In the genomic region with DNA sequence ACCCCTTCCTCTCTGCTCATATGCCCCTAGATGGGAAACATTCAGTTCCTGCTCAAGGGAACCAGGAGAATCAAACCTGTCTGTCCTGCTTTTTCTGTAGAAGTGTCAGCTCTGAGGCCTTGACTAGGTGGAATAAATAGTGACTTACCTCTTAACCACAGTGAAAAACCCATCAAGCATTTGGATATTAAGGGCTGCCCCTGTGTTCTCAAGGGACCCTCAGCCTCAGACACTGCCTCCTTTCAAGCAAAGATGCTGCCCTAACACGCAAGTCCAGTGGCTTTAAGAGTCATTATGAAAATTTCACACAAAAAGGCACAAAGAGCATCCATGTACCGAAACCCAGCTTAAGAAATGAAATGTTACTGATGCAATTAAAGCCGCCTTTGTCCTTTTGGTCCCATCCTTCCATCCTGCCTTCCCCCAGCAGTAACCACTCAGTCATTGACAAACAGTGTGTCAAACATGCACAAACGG, we compare ENCODE assay signal across 15 cellular contexts.
A peak's percentile ranks its signal among the peaks of the same experiment; 100 is the strongest.
DNase-seq lines count a peak whose midpoint lies in the region; ATAC-seq and TF ChIP-seq lines count a peak whose summit lies in the region.
"Had no signal": no experiment of that assay in that cellular context is flagged by ENCODE, and none has a peak within 500 bp of the region (broad histone marks: within the 10 kb centered on the region; RNA-seq: fewer than 3 reads in every experiment).

No MANE protein-coding gene starts in this region.

- H3K4me3 ChIP-seq in parathyroid adenoma (ENCODE audit: low read depth, low read length): no peak overlapping the region
- H3K4me3 ChIP-seq in left lung: no peak overlapping the region
- H3K4me3 ChIP-seq: HAP-1, SK-N-MC had no signal

- ATAC-seq in GM21825 (IDR thresholded peaks at IDR 0.05; ENCODE audit: unreplicated experiment): peak; percentile 66
- no peak for ATAC-seq in GM21526 (IDR thresholded peaks at IDR 0.05; ENCODE audit: low FRiP score, unreplicated experiment)
- no peak for ATAC-seq in left lung

- H3K36me3 ChIP-seq in parathyroid adenoma (ENCODE audit: control insufficient read depth, insufficient read depth, low read length) (no peaks in the 10 kb centered on the region), left lung (no peaks in the 10 kb centered on the region)
- H3K36me3 ChIP-seq: HAP-1 had no signal

- intact Hi-C loops in left lung (cut with DNase I): no loop called here

- DNase-seq in GM13977 (ENCODE audit: low spot score) (peak; percentile 66), RWPE1 (ENCODE audit: low spot score) (no peak), HT-29 (ENCODE audit: low spot score) (no peak), left lung (no peak), NCI-H128 (lab: John Stamatoyannopoulos, UW; ENCODE audit: unreplicated experiment) (no peak)
- DNase-seq: activated effector memory CD4-positive, alpha-beta T cell treated with Interleukin-2 at 50 U/mL for 16 hours; central memory CD4-positive, alpha-beta T cell; immature natural killer cell; NCI-H1105; NCI-H526 treated with DMSO at 0.1 percent for 48 hours had no signal

- H3K79me2 ChIP-seq in parathyroid adenoma: no peaks in the 10 kb centered on the region

- POLR2A ChIA-PET in RWPE1 (lab: Yijun Ruan, JAX; ENCODE audit: low non-redundant PET): no interaction called here

- in situ Hi-C loops in GM13977 (cut with MboI; ENCODE audit: low pct_unique_long_range_greater_than_20kb, low sequenced_read_pairs, unreplicated experiment): no loop called here

- H3K27ac ChIP-seq in RWPE1: peak overlapping the region; percentile 50
- H3K27ac ChIP-seq in parathyroid adenoma: peak overlapping the region; percentile 16
- peak overlapping the region in 1 of 2 donors; percentile 20 for H3K27ac ChIP-seq in left lung
- H3K27ac ChIP-seq: SK-N-MC had no signal

- no peak overlapping the region for H2AFZ ChIP-seq in parathyroid adenoma

- H3K4me1 ChIP-seq in parathyroid adenoma: peaks cover under 1% of the 10 kb centered on the region
- peaks cover 0 to 6% of the 10 kb centered on the region in 2 donors for H3K4me1 ChIP-seq in left lung
- H3K4me1 ChIP-seq: HAP-1 had no signal

- H3K27me3 ChIP-seq in parathyroid adenoma (ENCODE audit: control insufficient read depth, insufficient read depth, low read length) (no peaks in the 10 kb centered on the region), left lung (no peaks in the 10 kb centered on the region)

- H3K9me3 ChIP-seq in parathyroid adenoma (ENCODE audit: control insufficient read depth, low read length) (no peaks in the 10 kb centered on the region), left lung (no peaks in the 10 kb centered on the region)
- H3K9me3 ChIP-seq: HAP-1 had no signal

- CTCF ChIA-PET in RWPE1 (lab: Yijun Ruan, JAX): interaction anchor here (0.6 kb wide), 1 partner anchor 185 kb away, joined by 4 read pairs; no protein-coding TSS in a partner anchor

- TF ChIP-seq CTCF in GM13977 (IDR thresholded peaks at IDR 0.05; ENCODE audit: extremely low read depth, insufficient read depth, missing control alignments) (no peak), RWPE1 (conservative IDR thresholded peaks at IDR 0.05; ENCODE audit: low read depth) (no peak), parathyroid adenoma (IDR thresholded peaks at IDR 0.05) (no peak), left lung (IDR thresholded peaks at IDR 0.05) (no peak)

- no peak overlapping the region for H3K9ac ChIP-seq in parathyroid adenoma

- H3K4me2 ChIP-seq in parathyroid adenoma (ENCODE audit: low read length): no peak overlapping the region
